ENCODE assay signal across 1 cellular context in genomic region chr1:89407355-89407754, GRCh38.
TF ChIP-seq lines count a peak whose summit lies in the region.

No MANE protein-coding gene starts in this region.

TF ChIP-seq in IMR-90, 13 proteins besides CTCF, POLR2A, EP300 and RAD21:
- TF ChIP-seq USF2 (IDR thresholded peaks at IDR 0.05; ENCODE audit: low read depth, low read length) (no peak), MXI1 (IDR thresholded peaks at IDR 0.05; ENCODE audit: borderline replicate concordance, low read depth, low read length) (no peak), CHD1 (IDR thresholded peaks at IDR 0.05; ENCODE audit: low read depth, low read length) (no peak), RFX5 (IDR thresholded peaks at IDR 0.05; ENCODE audit: low read depth, low read length) (no peak), RCOR1 (IDR thresholded peaks at IDR 0.05; ENCODE audit: insufficient replicate concordance, low read length) (no peak), ELK1 (IDR thresholded peaks at IDR 0.05; ENCODE audit: borderline replicate concordance, low read depth, low read length) (no peak), SMC3 (IDR thresholded peaks at IDR 0.05; ENCODE audit: low read depth, low read length) (no peak), FOS (IDR thresholded peaks at IDR 0.05; ENCODE audit: low read depth, low read length) (no peak), BHLHE40 (IDR thresholded peaks at IDR 0.05; ENCODE audit: low read depth, low read length) (no peak), NFE2L2 (IDR thresholded peaks at IDR 0.05; ENCODE audit: low read depth, low read length) (no peak), MAZ (IDR thresholded peaks at IDR 0.05; ENCODE audit: borderline replicate concordance, low read depth, low read length) (no peak), MAFK (IDR thresholded peaks at IDR 0.05; ENCODE audit: low read depth, low read length) (no peak), CEBPB (IDR thresholded peaks at IDR 0.05; ENCODE audit: low read depth, low read length) (no peak)
